8 cellular contexts compared by ENCODE assay signal in the genomic region with DNA sequence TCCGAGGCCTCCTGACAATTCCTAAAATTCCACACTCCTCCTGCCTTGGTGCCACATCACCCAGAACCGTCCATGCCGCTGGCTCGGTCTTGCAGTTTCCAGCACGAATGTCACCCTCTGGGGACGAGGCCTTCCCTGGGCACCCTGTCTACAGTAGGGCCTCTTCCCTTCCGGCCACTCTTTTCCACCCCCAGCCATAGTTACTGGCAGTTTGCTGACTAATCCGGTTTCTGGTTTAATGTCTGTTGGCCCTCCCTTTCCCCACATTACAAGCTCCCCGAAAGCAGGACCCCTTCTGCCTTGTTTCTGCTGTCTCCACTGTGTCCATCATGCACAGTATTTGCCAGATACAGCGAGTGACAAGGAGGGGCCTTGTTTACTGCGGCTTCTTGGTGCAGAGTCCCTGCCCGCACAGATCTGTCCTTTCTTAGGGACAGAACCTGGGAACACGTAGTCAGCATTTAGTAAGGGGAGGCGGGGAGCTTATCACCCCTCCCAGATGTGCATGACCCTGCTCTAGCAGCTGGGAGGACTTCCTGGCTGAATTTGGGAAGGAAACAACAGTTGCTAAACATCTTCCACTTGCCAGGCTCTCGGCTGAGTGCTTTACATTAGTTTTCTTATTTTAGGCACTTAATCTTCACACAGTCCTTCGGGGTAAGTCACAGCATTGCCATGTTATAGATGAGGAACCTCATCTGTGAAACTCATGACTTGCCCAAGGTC. TPM values are rescaled to one million over a fixed set of nuclear protein-coding genes. Genes with fewer than 3 reads are reported as not detected.
A peak's percentile ranks its signal among the peaks of the same experiment; 100 is the strongest.
DNase-seq lines count a peak whose midpoint lies in the region; FAIRE-seq and TF ChIP-seq lines count a peak whose summit lies in the region.
"Had no signal": no experiment of that assay in that cellular context is flagged by ENCODE, and none has a peak within 500 bp of the region (broad histone marks: within the 10 kb centered on the region; RNA-seq: fewer than 3 reads in every experiment).

No MANE protein-coding gene starts in this region.

- H3K27ac ChIP-seq in kidney (ENCODE audit: low read depth in 2 of 2, low read length in 2 of 2) (no peak overlapping the region), substantia nigra (ENCODE audit: low read depth, low read length, poor library complexity, severe bottlenecking) (peak overlapping the region; percentile 72)
- H3K27ac ChIP-seq: brain microvascular endothelial cell had no signal

- TF ChIP-seq CTCF in kidney (IDR thresholded peaks at IDR 0.05; ENCODE audit: borderline replicate concordance, extremely low read depth, insufficient read depth): no peak

- intact Hi-C loops in kidney (cut with DNase I): no loop called here

- H3K9me3 ChIP-seq in kidney (ENCODE audit: control insufficient read depth in 1 of 2, low read length in 2 of 2): no peaks in the 10 kb centered on the region

- H3K9ac ChIP-seq in kidney (ENCODE audit: low read length in 2 of 2): no peak overlapping the region

- H3K4me1 ChIP-seq in kidney (ENCODE audit: control insufficient read depth in 1 of 2, insufficient read depth in 1 of 2, low read depth in 1 of 2, low read length in 2 of 2): peaks cover 7 to 9% of the 10 kb centered on the region in 2 donors

- H3K36me3 ChIP-seq in kidney (ENCODE audit: control insufficient read depth in 1 of 2, insufficient read depth in 2 of 2, low read length in 2 of 2): no peaks in the 10 kb centered on the region
- H3K36me3 ChIP-seq: brain microvascular endothelial cell had no signal

- H3K4me3 ChIP-seq in kidney (ENCODE audit: low read length in 2 of 2): no peak overlapping the region

- FAIRE-seq in kidney (lab: Jason Lieb, UNC): no peak
- no peak for FAIRE-seq in RCC 7860 (lab: Jason Lieb, UNC)

- DNase-seq in KG1 (lab: John Stamatoyannopoulos, UW) (peak; percentile 79), UCSD-AML1 (lab: John Stamatoyannopoulos, UW; ENCODE audit: unreplicated experiment) (peak; percentile 85), kidney (peak; percentile 73), substantia nigra (lab: John Stamatoyannopoulos, UW) (peak in 6 of 49 donors; percentile 26 to 48 (median 34)), AG08396 (ENCODE audit: low spot score) (no peak), NCI-H1048 (lab: John Stamatoyannopoulos, UW) (no peak), RCC 7860 (ENCODE audit: low spot score) (no peak)
- DNase-seq: brain microvascular endothelial cell had no signal

RNA-seq across cellular contexts. Expression of a gene that starts 23.6 kb away (rescaled TPM):
- 6.2 TPM for total RNA-seq in kidney
- 7.6 TPM for polyA plus RNA-seq in kidney (ENCODE audit: insufficient read depth, low read depth, low replicate concordance)

RNA-seq across cellular contexts. Expression of a gene that starts 40.8 kb away (rescaled TPM):
- total RNA-seq in kidney: 217 TPM
- polyA plus RNA-seq in kidney (ENCODE audit: insufficient read depth, low read depth, low replicate concordance): 130 TPM

RNA-seq across cellular contexts. Expression of a gene that starts 49.0 kb away (rescaled TPM):
- total RNA-seq in kidney: 37.6 TPM
- polyA plus RNA-seq in kidney (ENCODE audit: insufficient read depth, low read depth, low replicate concordance): 1.2 TPM

Comparison
In these comparisons a context has a peak if more than half of its experiments do, and no peak if none do; other contexts are left out.
1. DNase-seq: peak in KG1 (single experiment), UCSD-AML1 (single experiment) and kidney (single experiment); none in AG08396 (single experiment), NCI-H1048 (single experiment) and RCC 7860 (single experiment).